8 cellular contexts compared by ENCODE assay signal in the genomic region with DNA sequence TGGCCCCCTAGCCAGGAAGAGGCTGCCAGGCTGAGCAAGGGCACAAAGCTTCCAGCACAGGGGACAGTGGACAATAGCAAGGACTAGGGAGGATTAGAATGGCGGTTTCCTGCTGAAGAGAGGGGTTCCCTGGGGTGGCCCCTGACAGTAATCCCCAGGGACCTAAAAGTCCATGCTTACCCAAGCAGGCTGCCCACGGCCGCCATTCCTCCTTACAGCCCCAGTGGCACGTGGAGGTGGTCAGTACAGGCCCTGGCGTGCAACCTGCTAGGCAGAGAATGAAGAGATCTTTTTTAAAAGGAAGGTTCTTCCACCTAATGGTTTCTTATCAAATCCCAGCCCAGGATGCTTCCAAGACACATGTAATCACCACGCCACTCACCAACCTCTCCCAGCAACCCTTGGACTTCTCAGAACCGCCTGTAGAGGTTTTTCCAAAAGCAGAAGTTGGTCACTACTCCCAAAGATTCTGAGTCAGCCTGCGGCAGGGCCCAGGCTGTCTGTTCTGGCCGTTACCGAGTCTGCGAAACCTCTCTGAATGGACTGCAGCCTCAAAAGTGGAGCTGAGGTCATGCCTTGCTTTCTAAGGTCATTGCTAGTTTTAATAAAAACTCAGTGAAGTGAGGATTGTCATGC. TPM values are rescaled to one million over a fixed set of nuclear protein-coding genes. Genes with fewer than 3 reads are reported as not detected.
A peak's percentile ranks its signal among the peaks of the same experiment; 100 is the strongest.
DNase-seq lines count a peak whose midpoint lies in the region; ATAC-seq and TF ChIP-seq lines count a peak whose summit lies in the region.

No MANE protein-coding gene starts in this region.

- H3K4me2 ChIP-seq in OCI-LY1 (ENCODE audit: low read length), result peak overlapping the region; percentile 100

- TF ChIP-seq CTCF in Caco-2 (IDR thresholded peaks at IDR 0.05; ENCODE audit: insufficient read depth in 1 of 2, low read depth in 1 of 2, low read length in 1 of 2, severe bottlenecking in 1 of 2, unreplicated experiment in 1 of 2) (no peak), OCI-LY1 (IDR thresholded peaks at IDR 0.05; ENCODE audit: low read length) (no peak), osteocyte (IDR thresholded peaks at IDR 0.05) (no peak)

- CTCF ChIA-PET in Caco-2 (lab: Charles Lee), result no interaction called here

- H3K36me3 Mint-ChIP-seq in Caco-2 (ENCODE audit: insufficient read depth, unreplicated experiment) (peaks cover 37% of the 10 kb centered on the region), osteocyte (ENCODE audit: unreplicated experiment) (peaks cover 2% of the 10 kb centered on the region)

- H3K27me3 Mint-ChIP-seq in Caco-2 (ENCODE audit: insufficient read depth, unreplicated experiment) (no peaks in the 10 kb centered on the region), osteocyte (ENCODE audit: unreplicated experiment) (no peaks in the 10 kb centered on the region)

- H3K9me3 ChIP-seq in Caco-2, result no peaks in the 10 kb centered on the region
- H3K9me3 ChIP-seq in OCI-LY1 (ENCODE audit: low read length), result no peaks in the 10 kb centered on the region
- H3K9me3 ChIP-seq in endocrine pancreas (ENCODE audit: control insufficient read depth, low read length), result no peaks in the 10 kb centered on the region

- POLR2A ChIA-PET in Caco-2 (lab: Charles Lee), result no interaction called here

- ATAC-seq in HG03565 (IDR thresholded peaks at IDR 0.05; ENCODE audit: unreplicated experiment) (no peak), GM19035 (IDR thresholded peaks at IDR 0.05; ENCODE audit: unreplicated experiment) (no peak)

- peaks cover 15% of the 10 kb centered on the region for H3K4me1 Mint-ChIP-seq in Caco-2 (ENCODE audit: low read depth, unreplicated experiment)
- H3K4me1 Mint-ChIP-seq in osteocyte (ENCODE audit: unreplicated experiment), result peaks cover 26% of the 10 kb centered on the region

- H3K9ac ChIP-seq in OCI-LY1 (ENCODE audit: low read length) (peak overlapping the region; percentile 98), endocrine pancreas (ENCODE audit: control insufficient read depth, insufficient read depth, low read length) (peak overlapping the region; percentile 99)

- H4K20me1 ChIP-seq in OCI-LY1 (ENCODE audit: insufficient read depth, low read length), result no peaks in the 10 kb centered on the region

- H3K27me3 ChIP-seq in Caco-2 (replicated peaks; ENCODE audit: control insufficient read depth, insufficient read depth, low read length) (no peaks in the 10 kb centered on the region), OCI-LY1 (ENCODE audit: insufficient read depth, low read length) (no peaks in the 10 kb centered on the region), endocrine pancreas (ENCODE audit: control insufficient read depth, insufficient read depth, low read length) (no peaks in the 10 kb centered on the region)

- H3K27ac Mint-ChIP-seq in Caco-2 (ENCODE audit: unreplicated experiment), result peak overlapping the region; percentile 100
- H3K27ac Mint-ChIP-seq in osteocyte (ENCODE audit: unreplicated experiment), result peak overlapping the region; percentile 87

- H3K27ac ChIP-seq in OCI-LY1 (ENCODE audit: low read depth, low read length, poor library complexity, severe bottlenecking), result no peak overlapping the region

- H3K36me3 ChIP-seq in Caco-2 (ENCODE audit: control insufficient read depth, insufficient read depth, low read length), result no peaks in the 10 kb centered on the region
- H3K36me3 ChIP-seq in OCI-LY1 (ENCODE audit: insufficient read depth, low read length), result peaks cover 31% of the 10 kb centered on the region; the same call in 1 of the 2 replicates
- H3K36me3 ChIP-seq in endocrine pancreas (ENCODE audit: control insufficient read depth, insufficient read depth, low read length), result no peaks in the 10 kb centered on the region

- H3F3A ChIP-seq in OCI-LY1 (ENCODE audit: insufficient read depth, low read length), result no peaks in the 10 kb centered on the region

- no peaks in the 10 kb centered on the region for H3K9me2 ChIP-seq in OCI-LY1 (ENCODE audit: low read depth, low read length)

- peaks cover 22% of the 10 kb centered on the region for H3K4me1 ChIP-seq in Caco-2
- H3K4me1 ChIP-seq in OCI-LY1 (ENCODE audit: insufficient read depth, low read length, severe bottlenecking), result peaks cover 37% of the 10 kb centered on the region
- H3K4me1 ChIP-seq in endocrine pancreas (ENCODE audit: control insufficient read depth, insufficient read depth, low read length), result no peaks in the 10 kb centered on the region

- DNase-seq in Caco-2, result no peak
- no peak for DNase-seq in osteocyte (ENCODE audit: extremely low spot score, unreplicated experiment)
- no peak for DNase-seq in HPDE6-E6E7 (ENCODE audit: extremely low spot score)
- no peak for DNase-seq in NCI-H2029 treated with DMSO at 0.1 percent for 48 hours (lab: John Stamatoyannopoulos, UW)

- intact Hi-C loops in Caco-2 (cut with micrococcal nuclease; ENCODE audit: unreplicated experiment), result loop anchor here (2.0 to 10.0 kb wide), 2 partner anchors 25 to 623 kb away; partner anchors contain the start of gene ARF1

- H3K9me3 Mint-ChIP-seq in Caco-2 (ENCODE audit: unreplicated experiment), result no peaks in the 10 kb centered on the region
- no peaks in the 10 kb centered on the region for H3K9me3 Mint-ChIP-seq in osteocyte (ENCODE audit: unreplicated experiment)

- peaks cover 8% of the 10 kb centered on the region for H3K79me2 ChIP-seq in OCI-LY1 (ENCODE audit: insufficient read depth, low read length)

- BruUV-seq in Caco-2 (replicated peaks; lab: Mats Ljungman, UMichigan), result no TSS peak

- H2AFZ ChIP-seq in OCI-LY1 (ENCODE audit: low read length), result no peak overlapping the region

- peak overlapping the region; percentile 94 for H3K4me3 ChIP-seq in Caco-2 (ENCODE audit: low read depth, low read length)
- peak overlapping the region; percentile 100 for H3K4me3 ChIP-seq in OCI-LY1 (ENCODE audit: low read depth, low read length, poor library complexity, severe bottlenecking)
- peak overlapping the region; percentile 60 for H3K4me3 ChIP-seq in endocrine pancreas (ENCODE audit: control insufficient read depth, insufficient read depth, low read length)

- H3K4me3 Mint-ChIP-seq in Caco-2 (ENCODE audit: unreplicated experiment), result peak overlapping the region; percentile 99
- H3K4me3 Mint-ChIP-seq in osteocyte (ENCODE audit: unreplicated experiment), result peak overlapping the region; percentile 89

RNA-seq across cellular contexts. Expression of gene MRPL55, which starts 0.9 kb away (rescaled TPM):
- 63.7 and 69.9 TPM in 2 replicates for total RNA-seq in Caco-2 (2022)
- total RNA-seq in osteocyte, result 46.1 and 47.4 TPM in 2 replicates

RNA-seq across cellular contexts. Expression of gene C1orf35, which starts 5.0 kb away (rescaled TPM):
- total RNA-seq in Caco-2 (2022) (34.2 and 34.5 TPM in 2 replicates), osteocyte (13.0 and 13.6 TPM in 2 replicates)

RNA-seq across cellular contexts. Expression of gene ARF1, which starts 25.7 kb away (rescaled TPM):
- total RNA-seq in Caco-2 (2022), result 374 and 378 TPM in 2 replicates
- 305 and 306 TPM in 2 replicates for total RNA-seq in osteocyte

RNA-seq across cellular contexts. Expression of gene GUK1, which starts 31.9 kb away (rescaled TPM):
- total RNA-seq in Caco-2 (2022) (73.6 and 74.4 TPM in 2 replicates), osteocyte (150 and 166 TPM in 2 replicates)

RNA-seq across cellular contexts. Expression of gene GJC2, which starts 41.6 kb away (rescaled TPM):
- 1.1 and 1.5 TPM in 2 replicates for total RNA-seq in Caco-2 (2022)
- total RNA-seq in osteocyte, result 1.6 TPM in 2 replicates
